10 cellular contexts compared by ENCODE assay signal in genomic region chr17:10063730-10064221, GRCh38.
DNase-seq lines count a peak whose midpoint lies in the region; ATAC-seq lines count a peak whose summit lies in the region.
"Had no signal": no experiment of that assay in that cellular context is flagged by ENCODE, and none has a peak within 500 bp of the region (broad histone marks: within the 10 kb centered on the region; RNA-seq: fewer than 3 reads in every experiment).

No MANE protein-coding gene starts in this region.

- no peaks in the 10 kb centered on the region for H3K79me1 ChIP-seq in trophoblast cell (ENCODE audit: low read length)

- H4K12ac ChIP-seq in trophoblast cell (ENCODE audit: low read depth, low read length): no peak overlapping the region

- H3K4ac ChIP-seq in trophoblast cell (ENCODE audit: low read depth, low read length): no peak overlapping the region

- intact Hi-C loops in Right ventricle myocardium inferior (cut with DNase I): no loop called here

- no peak overlapping the region for H3K18ac ChIP-seq in trophoblast cell (ENCODE audit: low read length)

- H3K36me3 ChIP-seq in trophoblast cell (ENCODE audit: control insufficient read depth in 1 of 2, insufficient read depth in 2 of 2, low read length in 2 of 2): no peaks in the 10 kb centered on the region

- DNase-seq in COLO829 (ENCODE audit: low spot score) (peak; percentile 49), NOMO-1 (lab: John Stamatoyannopoulos, UW; ENCODE audit: unreplicated experiment in 2 of 2) (peak; percentile 97 to 98), Right ventricle myocardium inferior (ENCODE audit: missing footprints) (peak; percentile 79), trophoblast cell (peak; percentile 78 to 87), NCI-H524 treated with DMSO at 0.1 percent for 48 hours (lab: John Stamatoyannopoulos, UW) (no peak), NCI-H146 (lab: John Stamatoyannopoulos, UW) (no peak)
- DNase-seq: activated naive CD4-positive, alpha-beta T cell; NCI-H2029 treated with DMSO at 0.1 percent for 48 hours had no signal

- no peak overlapping the region for H2AK5ac ChIP-seq in trophoblast cell (ENCODE audit: low read length)

- no peak overlapping the region for H2BK120ac ChIP-seq in trophoblast cell (ENCODE audit: insufficient read depth, low read length, poor library complexity)

- H3K27me3 ChIP-seq in trophoblast cell (ENCODE audit: insufficient read depth, low read length): no peaks in the 10 kb centered on the region

- H3K4me2 ChIP-seq in trophoblast cell (ENCODE audit: low read length): no peak overlapping the region

- no peak overlapping the region for H2AFZ ChIP-seq in trophoblast cell (ENCODE audit: insufficient read depth, low read length, poor library complexity)

- no peak overlapping the region for H3K27ac ChIP-seq in trophoblast cell (ENCODE audit: low read depth, low read length)

- H3K4me3 ChIP-seq in trophoblast cell (ENCODE audit: low read depth, low read length): no peak overlapping the region

- peak; percentile 5 for ATAC-seq in Right ventricle myocardium inferior
- no peak for ATAC-seq in HG02970 (IDR thresholded peaks at IDR 0.05; ENCODE audit: low FRiP score, unreplicated experiment)
- ATAC-seq in GM21717 (IDR thresholded peaks at IDR 0.05; ENCODE audit: unreplicated experiment): no peak

- no peak overlapping the region for H2BK5ac ChIP-seq in trophoblast cell (ENCODE audit: low read depth, low read length, poor library complexity)

- no peak overlapping the region for H4K8ac ChIP-seq in trophoblast cell (ENCODE audit: low read depth, low read length)

- H3K14ac ChIP-seq in trophoblast cell (ENCODE audit: low read length): peak overlapping the region; percentile 7

- H3K79me2 ChIP-seq in trophoblast cell (ENCODE audit: control insufficient read depth, insufficient read depth, low read length, poor library complexity): no peaks in the 10 kb centered on the region

- H4K91ac ChIP-seq in trophoblast cell (ENCODE audit: low read depth, low read length): no peak overlapping the region

- no peak overlapping the region for H3K9ac ChIP-seq in trophoblast cell (ENCODE audit: low read length)

- WGBS in trophoblast cell (ENCODE audit: extremely low coverage, insufficient coverage, insufficient read length): no CpG with 5 or more reads among the region's 16 CpGs

- H3K4me1 ChIP-seq in trophoblast cell (ENCODE audit: control insufficient read depth in 1 of 2, insufficient read depth in 2 of 2, low read length in 2 of 2): peaks cover 6 to 9% of the 10 kb centered on the region in 2 experiments

- no peaks in the 10 kb centered on the region for H3K9me3 ChIP-seq in trophoblast cell (ENCODE audit: insufficient read depth, low read depth, low read length)

- no peak overlapping the region for H3K23ac ChIP-seq in trophoblast cell (ENCODE audit: low read length)

- H2BK12ac ChIP-seq in trophoblast cell (ENCODE audit: low read length): no peak overlapping the region

Comparison
In these comparisons a context has a peak if more than half of its experiments do, and no peak if none do; other contexts are left out.
1. DNase-seq: peak in COLO829 (single experiment), NOMO-1 (2 of 2), Right ventricle myocardium inferior (single experiment) and trophoblast cell (2 of 2); none in NCI-H524 treated with DMSO at 0.1 percent for 48 hours (single experiment) and NCI-H146 (single experiment).